In genomic region chr3:67389176-67389575, GRCh38 we compare ENCODE assay signal across 1 cellular context.
A peak's percentile ranks its signal among the peaks of the same experiment; 100 is the strongest.
TF ChIP-seq lines count a peak whose summit lies in the region.

No MANE protein-coding gene starts in this region.

TF ChIP-seq in GM12878, 131 proteins besides CTCF, POLR2A, EP300 and RAD21 (continued from another document and continues in another):
- TF ChIP-seq, protein P1, sequence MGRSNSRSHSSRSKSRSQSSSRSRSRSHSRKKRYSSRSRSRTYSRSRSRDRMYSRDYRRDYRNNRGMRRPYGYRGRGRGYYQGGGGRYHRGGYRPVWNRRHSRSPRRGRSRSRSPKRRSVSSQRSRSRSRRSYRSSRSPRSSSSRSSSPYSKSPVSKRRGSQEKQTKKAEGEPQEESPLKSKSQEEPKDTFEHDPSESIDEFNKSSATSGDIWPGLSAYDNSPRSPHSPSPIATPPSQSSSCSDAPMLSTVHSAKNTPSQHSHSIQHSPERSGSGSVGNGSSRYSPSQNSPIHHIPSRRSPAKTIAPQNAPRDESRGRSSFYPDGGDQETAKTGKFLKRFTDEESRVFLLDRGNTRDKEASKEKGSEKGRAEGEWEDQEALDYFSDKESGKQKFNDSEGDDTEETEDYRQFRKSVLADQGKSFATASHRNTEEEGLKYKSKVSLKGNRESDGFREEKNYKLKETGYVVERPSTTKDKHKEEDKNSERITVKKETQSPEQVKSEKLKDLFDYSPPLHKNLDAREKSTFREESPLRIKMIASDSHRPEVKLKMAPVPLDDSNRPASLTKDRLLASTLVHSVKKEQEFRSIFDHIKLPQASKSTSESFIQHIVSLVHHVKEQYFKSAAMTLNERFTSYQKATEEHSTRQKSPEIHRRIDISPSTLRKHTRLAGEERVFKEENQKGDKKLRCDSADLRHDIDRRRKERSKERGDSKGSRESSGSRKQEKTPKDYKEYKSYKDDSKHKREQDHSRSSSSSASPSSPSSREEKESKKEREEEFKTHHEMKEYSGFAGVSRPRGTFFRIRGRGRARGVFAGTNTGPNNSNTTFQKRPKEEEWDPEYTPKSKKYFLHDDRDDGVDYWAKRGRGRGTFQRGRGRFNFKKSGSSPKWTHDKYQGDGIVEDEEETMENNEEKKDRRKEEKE (IDR thresholded peaks at IDR 0.05): no peak
- no peak for TF ChIP-seq NR2C1 (IDR thresholded peaks at IDR 0.05)
- TF ChIP-seq TCF7 (IDR thresholded peaks at IDR 0.05; ENCODE audit: borderline replicate concordance): no peak
- no peak for TF ChIP-seq RFX5 (IDR thresholded peaks at IDR 0.05; ENCODE audit: low read depth, low read length)
- no peak for TF ChIP-seq SMAD5 (IDR thresholded peaks at IDR 0.05; ENCODE audit: low read depth)
- no peak for TF ChIP-seq CBX5 (IDR thresholded peaks at IDR 0.05; ENCODE audit: low read depth)
- peak; percentile 69; the same call in 1 of the 2 replicates for TF ChIP-seq ZBED1 (IDR thresholded peaks at IDR 0.05; ENCODE audit: borderline replicate concordance)
- no peak for TF ChIP-seq POLR2AphosphoS5 (IDR thresholded peaks at IDR 0.05; ENCODE audit: low read length)
- TF ChIP-seq ZNF622 (IDR thresholded peaks at IDR 0.05): no peak
- no peak for TF ChIP-seq RB1 (IDR thresholded peaks at IDR 0.05; ENCODE audit: borderline replicate concordance)
- TF ChIP-seq ZBTB40 (IDR thresholded peaks at IDR 0.05; ENCODE audit: borderline replicate concordance): no peak
- TF ChIP-seq BHLHE40 (IDR thresholded peaks at IDR 0.05; ENCODE audit: borderline replicate concordance in 1 of 2, low read depth in 2 of 2, low read length in 1 of 2): no peak
- TF ChIP-seq KAT2A (conservative IDR thresholded peaks at IDR 0.05; ENCODE audit: control insufficient read depth, low read depth, low read length): no peak
- TF ChIP-seq MYB (IDR thresholded peaks at IDR 0.05; ENCODE audit: borderline replicate concordance, low read depth, low read length): no peak
- no peak for TF ChIP-seq SUZ12 (IDR thresholded peaks at IDR 0.05; ENCODE audit: unreplicated experiment)
- TF ChIP-seq ZNF207 (IDR thresholded peaks at IDR 0.05; ENCODE audit: borderline replicate concordance): no peak
- no peak for TF ChIP-seq BRCA1 (IDR thresholded peaks at IDR 0.05; ENCODE audit: low read depth, low read length)
- TF ChIP-seq ZNF217 (IDR thresholded peaks at IDR 0.05): peak; percentile 91
- TF ChIP-seq CHD4 (IDR thresholded peaks at IDR 0.05): no peak
- no peak for TF ChIP-seq SMARCA5 (IDR thresholded peaks at IDR 0.05)
- TF ChIP-seq WRNIP1 (IDR thresholded peaks at IDR 0.05; ENCODE audit: borderline replicate concordance, low read depth, low read length): no peak
- TF ChIP-seq HDGF (IDR thresholded peaks at IDR 0.05): no peak
- no peak for TF ChIP-seq SMAD1 (IDR thresholded peaks at IDR 0.05; ENCODE audit: low read depth, partially characterized antibody)
- TF ChIP-seq ZNF274 (IDR thresholded peaks at IDR 0.05; ENCODE audit: insufficient read depth, insufficient read length): no peak
- peak; percentile 94 for TF ChIP-seq MEF2A (IDR thresholded peaks at IDR 0.05; ENCODE audit: insufficient read depth, low read depth, low read length)
- no peak for TF ChIP-seq RBBP5 (conservative IDR thresholded peaks at IDR 0.05)
- TF ChIP-seq FOS (IDR thresholded peaks at IDR 0.05; ENCODE audit: borderline replicate concordance, extremely low read depth, insufficient read length): no peak
- no peak for TF ChIP-seq GABPA (IDR thresholded peaks at IDR 0.05; ENCODE audit: low read depth)
- peak; percentile 26; the same call in 1 of the 2 replicates for TF ChIP-seq MTA2 (IDR thresholded peaks at IDR 0.05; ENCODE audit: low read depth)
- TF ChIP-seq TCF12 (IDR thresholded peaks at IDR 0.05; ENCODE audit: low read depth, low read length): no peak
- no peak for TF ChIP-seq SIX5 (IDR thresholded peaks at IDR 0.05; ENCODE audit: low read depth, low read length, severe bottlenecking)
- TF ChIP-seq TCF3 (IDR thresholded peaks at IDR 0.05; ENCODE audit: borderline replicate concordance, insufficient read depth, low read depth, low read length): no peak
- TF ChIP-seq ATF7 (IDR thresholded peaks at IDR 0.05; ENCODE audit: low read depth): no peak
- TF ChIP-seq ZNF24 (IDR thresholded peaks at IDR 0.05): 0 out of 2 replicates have a peak, but pooled peaks have one; percentile 29
- no peak for TF ChIP-seq PBX3 (IDR thresholded peaks at IDR 0.05; ENCODE audit: insufficient replicate concordance, low read depth, low read length)
- TF ChIP-seq SREBF1 (IDR thresholded peaks at IDR 0.05; ENCODE audit: low read length): no peak
- TF ChIP-seq NR2F1 (conservative IDR thresholded peaks at IDR 0.05): 0 out of 2 replicates have a peak, but pooled peaks have one; percentile 32
- no peak for TF ChIP-seq ZZZ3 (IDR thresholded peaks at IDR 0.05; ENCODE audit: control insufficient read depth, insufficient read length, low read depth)
- TF ChIP-seq RUNX3 (IDR thresholded peaks at IDR 0.05; ENCODE audit: low read length): peak; percentile 99
- TF ChIP-seq, protein P2, sequence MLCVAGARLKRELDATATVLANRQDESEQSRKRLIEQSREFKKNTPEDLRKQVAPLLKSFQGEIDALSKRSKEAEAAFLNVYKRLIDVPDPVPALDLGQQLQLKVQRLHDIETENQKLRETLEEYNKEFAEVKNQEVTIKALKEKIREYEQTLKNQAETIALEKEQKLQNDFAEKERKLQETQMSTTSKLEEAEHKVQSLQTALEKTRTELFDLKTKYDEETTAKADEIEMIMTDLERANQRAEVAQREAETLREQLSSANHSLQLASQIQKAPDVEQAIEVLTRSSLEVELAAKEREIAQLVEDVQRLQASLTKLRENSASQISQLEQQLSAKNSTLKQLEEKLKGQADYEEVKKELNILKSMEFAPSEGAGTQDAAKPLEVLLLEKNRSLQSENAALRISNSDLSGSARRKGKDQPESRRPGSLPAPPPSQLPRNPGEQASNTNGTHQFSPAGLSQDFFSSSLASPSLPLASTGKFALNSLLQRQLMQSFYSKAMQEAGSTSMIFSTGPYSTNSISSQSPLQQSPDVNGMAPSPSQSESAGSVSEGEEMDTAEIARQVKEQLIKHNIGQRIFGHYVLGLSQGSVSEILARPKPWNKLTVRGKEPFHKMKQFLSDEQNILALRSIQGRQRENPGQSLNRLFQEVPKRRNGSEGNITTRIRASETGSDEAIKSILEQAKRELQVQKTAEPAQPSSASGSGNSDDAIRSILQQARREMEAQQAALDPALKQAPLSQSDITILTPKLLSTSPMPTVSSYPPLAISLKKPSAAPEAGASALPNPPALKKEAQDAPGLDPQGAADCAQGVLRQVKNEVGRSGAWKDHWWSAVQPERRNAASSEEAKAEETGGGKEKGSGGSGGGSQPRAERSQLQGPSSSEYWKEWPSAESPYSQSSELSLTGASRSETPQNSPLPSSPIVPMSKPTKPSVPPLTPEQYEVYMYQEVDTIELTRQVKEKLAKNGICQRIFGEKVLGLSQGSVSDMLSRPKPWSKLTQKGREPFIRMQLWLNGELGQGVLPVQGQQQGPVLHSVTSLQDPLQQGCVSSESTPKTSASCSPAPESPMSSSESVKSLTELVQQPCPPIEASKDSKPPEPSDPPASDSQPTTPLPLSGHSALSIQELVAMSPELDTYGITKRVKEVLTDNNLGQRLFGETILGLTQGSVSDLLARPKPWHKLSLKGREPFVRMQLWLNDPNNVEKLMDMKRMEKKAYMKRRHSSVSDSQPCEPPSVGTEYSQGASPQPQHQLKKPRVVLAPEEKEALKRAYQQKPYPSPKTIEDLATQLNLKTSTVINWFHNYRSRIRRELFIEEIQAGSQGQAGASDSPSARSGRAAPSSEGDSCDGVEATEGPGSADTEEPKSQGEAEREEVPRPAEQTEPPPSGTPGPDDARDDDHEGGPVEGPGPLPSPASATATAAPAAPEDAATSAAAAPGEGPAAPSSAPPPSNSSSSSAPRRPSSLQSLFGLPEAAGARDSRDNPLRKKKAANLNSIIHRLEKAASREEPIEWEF (IDR thresholded peaks at IDR 0.05; ENCODE audit: insufficient replicate concordance, low read depth, low read length): no peak
- no peak for TF ChIP-seq NFXL1 (IDR thresholded peaks at IDR 0.05; ENCODE audit: borderline replicate concordance)
- no peak for TF ChIP-seq MAX (IDR thresholded peaks at IDR 0.05; ENCODE audit: low read depth, low read length)
- peak; percentile 46; the same call in 1 of the 2 replicates for TF ChIP-seq EED (IDR thresholded peaks at IDR 0.05; ENCODE audit: low read depth)
- TF ChIP-seq SUPT20H (IDR thresholded peaks at IDR 0.05; ENCODE audit: borderline replicate concordance, control insufficient read depth, low read depth, low read length): no peak
- TF ChIP-seq MXI1 (IDR thresholded peaks at IDR 0.05; ENCODE audit: low read depth, low read length): no peak
- peak; percentile 40 to 50; a peak in 3 of 4 replicates for TF ChIP-seq IKZF2 (IDR thresholded peaks at IDR 0.05)
- peak; percentile 79 for TF ChIP-seq FOXM1 (IDR thresholded peaks at IDR 0.05; ENCODE audit: low read depth, low read length)
- TF ChIP-seq BCL11A (IDR thresholded peaks at IDR 0.05; ENCODE audit: low read depth, low read length): 0 out of 2 replicates have a peak, but pooled peaks have one; percentile 27
- no peak for TF ChIP-seq CBX3 (IDR thresholded peaks at IDR 0.05; ENCODE audit: borderline replicate concordance, low read depth)
- no peak for TF ChIP-seq ZNF687 (IDR thresholded peaks at IDR 0.05)
- TF ChIP-seq TBL1XR1 (IDR thresholded peaks at IDR 0.05; ENCODE audit: low read depth, low read length): no peak
- no peak for TF ChIP-seq SRF (IDR thresholded peaks at IDR 0.05; ENCODE audit: low read depth in 2 of 2, low read length in 2 of 2)
- no peak for TF ChIP-seq SMC3 (IDR thresholded peaks at IDR 0.05; ENCODE audit: borderline replicate concordance, low read length)
